8 cellular contexts compared by ENCODE assay signal in the genomic region with DNA sequence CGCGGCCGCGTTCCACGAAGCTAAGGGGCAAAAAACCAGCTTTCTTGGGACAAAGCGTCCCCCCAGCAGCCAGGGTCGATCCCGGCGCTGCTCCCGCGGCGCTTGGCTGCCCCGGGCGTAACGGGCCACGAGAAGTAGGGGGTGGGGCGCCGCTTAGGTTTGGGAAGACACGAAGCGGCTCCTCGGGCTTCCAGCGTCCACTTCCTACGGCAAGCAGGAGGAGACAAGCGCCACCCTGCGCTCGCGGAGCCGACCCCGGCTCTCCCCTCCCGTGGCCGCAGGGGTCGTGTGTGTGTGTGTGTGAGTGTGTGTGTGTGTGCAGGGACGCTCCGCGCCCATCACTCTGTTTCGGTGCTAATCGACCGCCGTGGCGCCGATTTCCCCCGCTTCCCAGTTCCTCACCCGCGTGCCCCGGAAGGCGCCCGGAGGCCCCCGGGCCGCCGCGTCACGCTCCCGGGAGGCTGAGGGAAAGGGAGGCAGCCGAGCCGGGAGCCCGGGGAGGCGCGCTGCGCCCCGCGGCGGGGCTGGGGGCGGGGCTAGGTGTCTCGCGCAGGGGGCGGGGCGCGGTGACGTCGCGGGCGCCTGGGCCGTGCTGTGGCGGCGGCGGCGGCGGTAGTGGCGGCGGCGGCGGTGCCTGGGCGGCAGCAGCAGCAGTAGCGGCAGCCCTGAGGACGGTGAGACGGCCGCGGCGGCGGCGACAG. TPM values are rescaled to one million over a fixed set of nuclear protein-coding genes. Genes with fewer than 3 reads are reported as not detected.
A peak's percentile ranks its signal among the peaks of the same experiment; 100 is the strongest.
DNase-seq lines count a peak whose midpoint lies in the region; ATAC-seq and TF ChIP-seq lines count a peak whose summit lies in the region.

A gene (plus strand): TSS at position 575 of the 701 bp plus-strand sequence. CDS start 36,681 bp downstream, outside the sequence.

- no peaks in the 10 kb centered on the region for H3K27me3 Mint-ChIP-seq in natural killer cell treated with Interleukin-12 subunit alpha and Interleukin-12 subunit beta and Interleukin-15 and Interleukin-18, amount 100 ng/mL, for 72 hours

- no peaks in the 10 kb centered on the region for H3K9me3 Mint-ChIP-seq in natural killer cell treated with Interleukin-12 subunit alpha and Interleukin-12 subunit beta and Interleukin-15 and Interleukin-18, amount 100 ng/mL, for 72 hours

- in situ Hi-C loops in KBM-7 (cut with MboI; ENCODE audit: low pct_unique_long_range_greater_than_20kb, low sequenced_read_pairs), result no loop called here

- peak within 1 kb of the TSS; percentile 98 for H3K4me3 Mint-ChIP-seq in natural killer cell treated with Interleukin-12 subunit alpha and Interleukin-12 subunit beta and Interleukin-15 and Interleukin-18, amount 100 ng/mL, for 72 hours

- peak within 1 kb of the TSS; percentile 84 to 88 for H3K27ac Mint-ChIP-seq in natural killer cell treated with Interleukin-12 subunit alpha and Interleukin-12 subunit beta and Interleukin-15 and Interleukin-18, amount 100 ng/mL, for 72 hours

- peaks cover 5% of the 10 kb centered on the region for H3K36me3 Mint-ChIP-seq in natural killer cell treated with Interleukin-12 subunit alpha and Interleukin-12 subunit beta and Interleukin-15 and Interleukin-18, amount 100 ng/mL, for 72 hours

- no peak for TF ChIP-seq CTCF in fibroblast of pulmonary artery (IDR thresholded peaks at IDR 0.05; ENCODE audit: low read length, missing control alignments)

- peaks cover 21 to 30% of the 10 kb centered on the region in 2 donors for H3K4me1 Mint-ChIP-seq in natural killer cell treated with Interleukin-12 subunit alpha and Interleukin-12 subunit beta and Interleukin-15 and Interleukin-18, amount 100 ng/mL, for 72 hours (ENCODE audit: low read depth in 2 of 2)

- peak within 1 kb of the TSS; percentile 74 for H3K4me3 ChIP-seq in fibroblast of pulmonary artery (replicated peaks; ENCODE audit: low read depth, low read length)

- ATAC-seq in GM21529 (IDR thresholded peaks at IDR 0.05; ENCODE audit: unreplicated experiment), result peak; percentile 83
- peak; percentile 95 to 97 for ATAC-seq in natural killer cell treated with Interleukin-12 subunit alpha and Interleukin-12 subunit beta and Interleukin-15 and Interleukin-18, amount 100 ng/mL, for 72 hours

- peak; percentile 81 for DNase-seq in DMS114 treated with DMSO at 0.1 percent for 48 hours (lab: John Stamatoyannopoulos, UW; ENCODE audit: unreplicated experiment)
- DNase-seq in KBM-7, result peak; percentile 94
- DNase-seq in RPMI7951 (ENCODE audit: low read depth), result peak; percentile 83
- peak; percentile 80 for DNase-seq in activated effector memory CD4-positive, alpha-beta T cell treated with Interleukin-2 at 50 U/mL for 16 hours
- peak; percentile 92 for DNase-seq in fibroblast of pulmonary artery (ENCODE audit: low read depth)
- peak; percentile 85 for DNase-seq in natural killer cell treated with Interleukin-12 subunit alpha and Interleukin-12 subunit beta and Interleukin-15 and Interleukin-18, amount 100 ng/mL, for 72 hours (ENCODE audit: low spot score)
- DNase-seq in stimulated activated naive CD4-positive, alpha-beta T cell treated with Interleukin-2 at 50 U/mL for 16 hours (lab: John Stamatoyannopoulos, UW), result peak; percentile 81

RNA-seq across cellular contexts. Expression of the gene that starts here (rescaled TPM):
- total RNA-seq in RPMI7951 (2014; rRNA removed; shearing (Covaris generic)), result 9.7 and 11.7 TPM in 2 replicates
- total RNA-seq in natural killer cell treated with Interleukin-12 subunit alpha and Interleukin-12 subunit beta and Interleukin-15 and Interleukin-18, amount 100 ng/mL, for 72 hours, result 10 to 100 TPM; 32.6 to 77.2 TPM

Comparison
In these comparisons a context has a peak if more than half of its experiments do, and no peak if none do; other contexts are left out.
1. Peak in every context shown above with its lines: DNase-seq, ATAC-seq and H3K4me3 ChIP-seq.